In the genomic region with DNA sequence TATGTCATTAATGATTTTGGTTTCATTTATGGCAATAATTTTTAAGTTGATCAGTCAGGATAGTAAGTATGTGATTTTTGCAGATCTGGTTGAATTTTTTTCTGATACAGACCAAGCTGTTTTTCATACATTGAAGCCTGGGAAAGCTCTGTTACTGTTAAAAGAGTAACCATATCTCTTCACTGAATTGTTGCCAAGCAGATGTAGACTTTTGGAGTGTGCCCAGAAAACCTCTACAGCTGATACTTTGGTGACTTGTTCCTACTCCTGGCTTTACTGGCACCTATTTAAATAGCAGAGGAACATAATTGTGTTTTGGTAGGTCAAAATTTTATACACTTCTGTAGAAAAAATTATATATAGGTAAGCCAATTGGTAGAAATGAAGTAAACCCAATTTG, we compare ENCODE assay signal across 12 cellular contexts. TPM values are rescaled to one million over a fixed set of nuclear protein-coding genes. Genes with fewer than 3 reads are reported as not detected.
DNase-seq lines count a peak whose midpoint lies in the region; ATAC-seq and TF ChIP-seq lines count a peak whose summit lies in the region.
"Had no signal": no experiment of that assay in that cellular context is flagged by ENCODE, and none has a peak within 500 bp of the region (broad histone marks: within the 10 kb centered on the region; RNA-seq: fewer than 3 reads in every experiment).

No MANE protein-coding gene starts in this region.

- H3K27ac ChIP-seq in PC-9 (peak overlapping the region; percentile 65; the same call in 1 of the 2 replicates), smooth muscle cell (ENCODE audit: low read depth) (no peak overlapping the region), aorta (ENCODE audit: low read depth in 1 of 2, low read length in 2 of 2) (no peak overlapping the region)

- H4K20me1 ChIP-seq in PC-9 (ENCODE audit: insufficient read depth): no peaks in the 10 kb centered on the region
- H4K20me1 ChIP-seq in smooth muscle cell (ENCODE audit: low read depth): no peaks in the 10 kb centered on the region

- H3K27me3 Mint-ChIP-seq in HFFc6 (ENCODE audit: insufficient read depth): peaks cover 4% of the 10 kb centered on the region

- H3K4me1 ChIP-seq in PC-9 (replicated peaks; ENCODE audit: insufficient read depth): peaks cover 30% of the 10 kb centered on the region
- H3K4me1 ChIP-seq in smooth muscle cell (ENCODE audit: low read depth): peaks cover 17% of the 10 kb centered on the region
- peaks cover 2% of the 10 kb centered on the region in 2 donors for H3K4me1 ChIP-seq in aorta (ENCODE audit: control insufficient read depth in 1 of 2, insufficient read depth in 2 of 2, low read length in 2 of 2)
- H3K4me1 ChIP-seq: Caco-2 had no signal

- H3K4me3 Mint-ChIP-seq in HFFc6: no peak overlapping the region
- H3K4me3 Mint-ChIP-seq in stimulated activated effector memory CD8-positive, alpha-beta T cell treated with anti-CD3 and anti-CD28 coated beads, Interleukin-12 subunit alpha, Interleukin-12 subunit beta, amount 100 ng/mL, for 72 hours: no peak overlapping the region

- H3K79me2 ChIP-seq in PC-9 (ENCODE audit: low read depth) (peaks cover 39% of the 10 kb centered on the region), smooth muscle cell (ENCODE audit: low read depth) (no peaks in the 10 kb centered on the region)

- H3K4me1 Mint-ChIP-seq in HFFc6 (ENCODE audit: low read depth): peaks cover 20% of the 10 kb centered on the region
- peaks cover 8% of the 10 kb centered on the region for H3K4me1 Mint-ChIP-seq in stimulated activated effector memory CD8-positive, alpha-beta T cell treated with anti-CD3 and anti-CD28 coated beads, Interleukin-12 subunit alpha, Interleukin-12 subunit beta, amount 100 ng/mL, for 72 hours

- H3K9ac ChIP-seq in smooth muscle cell (ENCODE audit: low read depth): no peak overlapping the region

- no peaks in the 10 kb centered on the region for H3K9me3 ChIP-seq in PC-9 (ENCODE audit: insufficient read depth, low read depth)
- no peaks in the 10 kb centered on the region for H3K9me3 ChIP-seq in smooth muscle cell (replicated peaks; ENCODE audit: low read depth)
- H3K9me3 ChIP-seq in aorta (ENCODE audit: control insufficient read depth, low read length): no peaks in the 10 kb centered on the region
- H3K9me3 ChIP-seq: Caco-2 had no signal

- peak overlapping the region; percentile 42; the same call in 1 of the 2 replicates for H3K4me2 ChIP-seq in PC-9
- H3K4me2 ChIP-seq in smooth muscle cell: peak overlapping the region; percentile 75

- H3F3A ChIP-seq in PC-9 (ENCODE audit: insufficient read depth, low read depth) (peaks cover 24% of the 10 kb centered on the region), smooth muscle cell (ENCODE audit: low read depth) (peaks cover 12% of the 10 kb centered on the region)

- DNase-seq in HFFc6 (no peak), PC-9 (no peak), fibroblast of peridontal ligament (ENCODE audit: extremely low read depth) (peak; percentile 68), smooth muscle cell (lab: John Stamatoyannopoulos, UW; ENCODE audit: unreplicated experiment) (no peak), AG08396 (ENCODE audit: low spot score) (no peak), aorta (no peak)
- no peak for DNase-seq in stimulated activated effector memory CD8-positive, alpha-beta T cell treated with anti-CD3 and anti-CD28 coated beads, Interleukin-12 subunit alpha, Interleukin-12 subunit beta, amount 100 ng/mL, for 72 hours (ENCODE audit: low spot score in 2 of 2)
- no peak for DNase-seq in stimulated activated CD4-positive, alpha-beta T cell treated with anti-CD3 and anti-CD28 coated beads, Interleukin-4, amount 100 ng/mL, for 4 hours
- DNase-seq: activated CD4-positive, alpha-beta T cell treated with anti-CD3 and anti-CD28 coated beads, Interleukin-2, amount 50 U/mL, for 48 hours; activated naive CD4-positive, alpha-beta T cell treated with anti-CD3 and anti-CD28 coated beads, Interleukin-2, amount 50 U/mL, for 16 hours; Caco-2; NCI-H526 had no signal

- H3K36me3 Mint-ChIP-seq in HFFc6 (ENCODE audit: low read depth): no peaks in the 10 kb centered on the region
- H3K36me3 Mint-ChIP-seq in stimulated activated effector memory CD8-positive, alpha-beta T cell treated with anti-CD3 and anti-CD28 coated beads, Interleukin-12 subunit alpha, Interleukin-12 subunit beta, amount 100 ng/mL, for 72 hours: no peaks in the 10 kb centered on the region

- H3K9me2 ChIP-seq in PC-9 (ENCODE audit: insufficient read depth): no peaks in the 10 kb centered on the region

- H2AFZ ChIP-seq in PC-9: no peak overlapping the region
- no peak overlapping the region for H2AFZ ChIP-seq in smooth muscle cell (ENCODE audit: low read depth)

- peak overlapping the region; percentile 1; the same call in 1 of the 2 replicates for H3K27ac Mint-ChIP-seq in HFFc6
- no peak overlapping the region for H3K27ac Mint-ChIP-seq in stimulated activated effector memory CD8-positive, alpha-beta T cell treated with anti-CD3 and anti-CD28 coated beads, Interleukin-12 subunit alpha, Interleukin-12 subunit beta, amount 100 ng/mL, for 72 hours

- H3K27me3 ChIP-seq in PC-9 (ENCODE audit: insufficient read depth, low read depth) (no peaks in the 10 kb centered on the region), smooth muscle cell (ENCODE audit: low read depth) (no peaks in the 10 kb centered on the region), aorta (ENCODE audit: control insufficient read depth in 1 of 2, insufficient read depth in 2 of 2, low read length in 1 of 2) (no peaks in the 10 kb centered on the region)

- intact Hi-C loops in PC-9 (cut with micrococcal nuclease; ENCODE audit: unreplicated experiment): loop anchor here (2.0 to 10.0 kb wide), 2 partner anchors 81 to 323 kb away; no protein-coding TSS in a partner anchor
- intact Hi-C loops in aorta (cut with DNase I): no loop called here

- H3K36me3 ChIP-seq in PC-9 (ENCODE audit: low read depth): no peaks in the 10 kb centered on the region
- no peaks in the 10 kb centered on the region for H3K36me3 ChIP-seq in smooth muscle cell (ENCODE audit: low read depth)
- H3K36me3 ChIP-seq in aorta (ENCODE audit: control insufficient read depth in 1 of 2, insufficient read depth in 2 of 2, low read length in 1 of 2): no peaks in the 10 kb centered on the region

- CTCF ChIA-PET in PC-9 (lab: Charles Lee): no interaction called here

- POLR2A ChIA-PET in PC-9 (lab: Charles Lee; ENCODE audit: unreplicated experiment): interaction anchor here (0.6 kb wide), 1 partner anchor 12 kb away, joined by 3 read pairs; no protein-coding TSS in a partner anchor

- TF ChIP-seq CTCF in HFFc6 (IDR thresholded peaks at IDR 0.05) (no peak), PC-9 (conservative IDR thresholded peaks at IDR 0.05) (no peak), smooth muscle cell (IDR thresholded peaks at IDR 0.05; ENCODE audit: borderline replicate concordance, insufficient read depth, poor library complexity, severe bottlenecking) (no peak)

- no peak overlapping the region for H3K4me3 ChIP-seq in PC-9
- H3K4me3 ChIP-seq in smooth muscle cell: peak overlapping the region; percentile 18
- H3K4me3 ChIP-seq in aorta (ENCODE audit: low read length in 2 of 2): no peak overlapping the region

- no peaks in the 10 kb centered on the region for H3K9me3 Mint-ChIP-seq in HFFc6
- no peaks in the 10 kb centered on the region for H3K9me3 Mint-ChIP-seq in stimulated activated effector memory CD8-positive, alpha-beta T cell treated with anti-CD3 and anti-CD28 coated beads, Interleukin-12 subunit alpha, Interleukin-12 subunit beta, amount 100 ng/mL, for 72 hours

- no peak for ATAC-seq in stimulated activated effector memory CD8-positive, alpha-beta T cell treated with anti-CD3 and anti-CD28 coated beads, Interleukin-12 subunit alpha, Interleukin-12 subunit beta, amount 100 ng/mL, for 72 hours
- ATAC-seq in aorta (ENCODE audit: low FRiP score): no peak

- BruUV-seq in PC-9 (replicated peaks; lab: Mats Ljungman, UMichigan): no TSS peak

RNA-seq across cellular contexts. Expression of a gene that starts 49.4 kb away (rescaled TPM):
- 10 to 100 TPM in 4 of 6 experiments, 1 to 10 TPM in 2; 8.5 to 11.3 (median 10.4) TPM for total RNA-seq in HFFc6 (2021; fragmentation: NEBNext Ultra II Directional; extraction: Animal tissue kit (Norgen Biotek cat#: 25700))
- total RNA-seq in PC-9 (2021): 26.7 and 32.8 TPM in 2 replicates
- total RNA-seq in smooth muscle cell: 5.4 and 6.2 TPM in 2 replicates
- polyA plus RNA-seq in smooth muscle cell: 5.0 and 7.6 TPM in 2 replicates
- total RNA-seq in aorta: 100 to 1,000 TPM; 139 to 221 TPM
- polyA plus RNA-seq in aorta: 10 to 100 TPM; 15.3 to 25.7 TPM
